8 cellular contexts compared by ENCODE assay signal in genomic region chr7:83655951-83656556, GRCh38. TPM values are rescaled to one million over a fixed set of nuclear protein-coding genes. Genes with fewer than 3 reads are reported as not detected.
DNase-seq lines count a peak whose midpoint lies in the region; ATAC-seq and TF ChIP-seq lines count a peak whose summit lies in the region.

No MANE protein-coding gene starts in this region.

- H3K4me2 ChIP-seq in neural progenitor cell: no peak overlapping the region

- no peaks in the 10 kb centered on the region for H3K9me3 Mint-ChIP-seq in neural progenitor cell

- no peaks in the 10 kb centered on the region for H3K79me2 ChIP-seq in neural progenitor cell (ENCODE audit: low read depth)

- H3K9me3 ChIP-seq in BE2C: no peaks in the 10 kb centered on the region
- no peaks in the 10 kb centered on the region for H3K9me3 ChIP-seq in neural progenitor cell (ENCODE audit: low read depth)

- no peaks in the 10 kb centered on the region for H3F3A ChIP-seq in neural progenitor cell (ENCODE audit: low read depth)

- peak; percentile 90 for ATAC-seq in GM18861 (IDR thresholded peaks at IDR 0.05; ENCODE audit: unreplicated experiment)
- ATAC-seq in HG03354 (IDR thresholded peaks at IDR 0.05; ENCODE audit: poor library complexity, severe bottlenecking, unreplicated experiment): peak; percentile 93

- no peaks in the 10 kb centered on the region for H3K36me3 Mint-ChIP-seq in neural progenitor cell

- H3K4me1 Mint-ChIP-seq in neural progenitor cell: no peaks in the 10 kb centered on the region

- H3K4me3 Mint-ChIP-seq in neural progenitor cell: no peak overlapping the region

- H3K4me3 ChIP-seq in BE2C (ENCODE audit: low read depth, low read length) (no peak overlapping the region), neural progenitor cell (no peak overlapping the region)

- H3K27me3 ChIP-seq in BE2C (no peaks in the 10 kb centered on the region), neural progenitor cell (no peaks in the 10 kb centered on the region)

- H4K20me1 ChIP-seq in neural progenitor cell (ENCODE audit: low read depth): no peaks in the 10 kb centered on the region

- DNase-seq in BE2C: peak; percentile 54
- peak; percentile 59 for DNase-seq in NCI-H748 (lab: John Stamatoyannopoulos, UW; ENCODE audit: unreplicated experiment)
- DNase-seq in dermis microvascular lymphatic vessel endothelial cell (ENCODE audit: low read depth in 2 of 2): peak; percentile 39 to 58
- DNase-seq in neural progenitor cell (ENCODE audit: low spot score): peak; percentile 54
- DNase-seq in central memory CD4-positive, alpha-beta T cell: no peak
- no peak for DNase-seq in stimulated activated naive CD4-positive, alpha-beta T cell treated with Interleukin-2 at 50 U/mL for 16 hours (lab: John Stamatoyannopoulos, UW)

- no peak overlapping the region for H3K27ac Mint-ChIP-seq in neural progenitor cell

- no peaks in the 10 kb centered on the region for H3K27me3 Mint-ChIP-seq in neural progenitor cell (ENCODE audit: insufficient read depth, low read depth)

- H3K4me1 ChIP-seq in BE2C (no peaks in the 10 kb centered on the region), neural progenitor cell (peaks cover 17% of the 10 kb centered on the region)

- no peak overlapping the region for H2AFZ ChIP-seq in neural progenitor cell (replicated peaks)

- H3K9ac ChIP-seq in neural progenitor cell: no peak overlapping the region

- no peak overlapping the region for H3K27ac ChIP-seq in neural progenitor cell

- H3K36me3 ChIP-seq in BE2C: no peaks in the 10 kb centered on the region
- no peaks in the 10 kb centered on the region for H3K36me3 ChIP-seq in neural progenitor cell

- TF ChIP-seq CTCF in BE2C (IDR thresholded peaks at IDR 0.05; ENCODE audit: low read depth, low read length) (peak; percentile 98), neural progenitor cell (IDR thresholded peaks at IDR 0.05) (peak; percentile 95)

RNA-seq across cellular contexts. Expression of gene SEMA3E, which starts 7.1 kb away (rescaled TPM):
- polyA plus RNA-seq in BE2C (2012; ENCODE audit: insufficient read depth, insufficient read length, low read depth): 1.2 TPM
- total RNA-seq in dermis microvascular lymphatic vessel endothelial cell (0.26 and 2.0 TPM in 2 replicates), neural progenitor cell (ENCODE audit: low replicate concordance) (2.0 and 5.5 TPM in 2 replicates)

Comparison
In these comparisons a context has a peak if more than half of its experiments do, and no peak if none do; other contexts are left out.
1. DNase-seq: peak in BE2C (single experiment), NCI-H748 (single experiment), dermis microvascular lymphatic vessel endothelial cell (2 of 2) and neural progenitor cell (single experiment); none in central memory CD4-positive, alpha-beta T cell (single experiment) and stimulated activated naive CD4-positive, alpha-beta T cell treated with Interleukin-2 at 50 U/mL for 16 hours (single experiment).